In genomic region chr6:36126121-36126520, GRCh38 we compare ENCODE assay signal across 2 cellular contexts.
TF ChIP-seq lines count a peak whose summit lies in the region.

No MANE protein-coding gene starts in this region.

TF ChIP-seq in IMR-90, 13 proteins besides CTCF, POLR2A, EP300 and RAD21:
- TF ChIP-seq ELK1 (IDR thresholded peaks at IDR 0.05; ENCODE audit: borderline replicate concordance, low read depth, low read length) (no peak), MAZ (IDR thresholded peaks at IDR 0.05; ENCODE audit: borderline replicate concordance, low read depth, low read length) (no peak), NFE2L2 (IDR thresholded peaks at IDR 0.05; ENCODE audit: low read depth, low read length) (no peak), RFX5 (IDR thresholded peaks at IDR 0.05; ENCODE audit: low read depth, low read length) (no peak), MXI1 (IDR thresholded peaks at IDR 0.05; ENCODE audit: borderline replicate concordance, low read depth, low read length) (no peak), USF2 (IDR thresholded peaks at IDR 0.05; ENCODE audit: low read depth, low read length) (no peak), CHD1 (IDR thresholded peaks at IDR 0.05; ENCODE audit: low read depth, low read length) (no peak)

TF ChIP-seq in endothelial cell of umbilical vein, 7 proteins besides CTCF, POLR2A, EP300 and RAD21:
- no peak for TF ChIP-seq GATA2 (IDR thresholded peaks at IDR 0.05; ENCODE audit: insufficient read depth, insufficient read length, low read depth, low read length)
- TF ChIP-seq POLR2AphosphoS5 (IDR thresholded peaks at IDR 0.05; ENCODE audit: insufficient read depth, low read depth, low read length) = no peak
- no peak for TF ChIP-seq EZH2 (IDR thresholded peaks at IDR 0.05; ENCODE audit: borderline replicate concordance, low read depth, low read length, severe bottlenecking)
- no peak for TF ChIP-seq JUN (IDR thresholded peaks at IDR 0.05; ENCODE audit: borderline replicate concordance, insufficient read depth, insufficient read length, low read depth)
- TF ChIP-seq MYC (IDR thresholded peaks at IDR 0.05; ENCODE audit: low read depth, low read length) = no peak
- no peak for TF ChIP-seq FOS (IDR thresholded peaks at IDR 0.05; ENCODE audit: borderline replicate concordance, insufficient read depth, low read length)
- no peak for TF ChIP-seq MAX (IDR thresholded peaks at IDR 0.05; ENCODE audit: insufficient read depth, insufficient read length)
